In genomic region chr6:26217714-26218075, GRCh38 we compare ENCODE assay signal across 1 cellular context.
TF ChIP-seq lines count a peak whose summit lies in the region.

No MANE protein-coding gene starts in this region.

TF ChIP-seq in WTC11, 78 proteins besides CTCF, POLR2A, EP300 and RAD21 (continued from another document):
- TF ChIP-seq ZNF532 (CRISPR knock-in tag; IDR thresholded peaks at IDR 0.05; ENCODE audit: borderline replicate concordance) (peak; percentile 84), PRRX2 (CRISPR knock-in tag; IDR thresholded peaks at IDR 0.05) (peak; percentile 93)
